Comparison of ENCODE assay signal across 8 cellular contexts in genomic region chr12:724194-724855, GRCh38. TPM values are rescaled to one million over a fixed set of nuclear protein-coding genes. Genes with fewer than 3 reads are reported as not detected.
DNase-seq lines count a peak whose midpoint lies in the region; ATAC-seq and TF ChIP-seq lines count a peak whose summit lies in the region.

No MANE protein-coding gene starts in this region.

- no peaks in the 10 kb centered on the region for H3K27me3 ChIP-seq in CD4-positive, CD25-positive, alpha-beta regulatory T cell (ENCODE audit: control insufficient read depth, insufficient read depth, low read length)
- H3K27me3 ChIP-seq in HL-60 (ENCODE audit: insufficient read depth, poor library complexity, severe bottlenecking) = no peaks in the 10 kb centered on the region

- H3K9me3 Mint-ChIP-seq in CD4-positive, CD25-positive, alpha-beta regulatory T cell = no peaks in the 10 kb centered on the region
- peaks cover 1% of the 10 kb centered on the region for H3K9me3 Mint-ChIP-seq in T-helper 1 cell treated with Interleukin-12 subunit alpha and Interleukin-12 subunit beta and Interleukin-4 antibody, amounts not matched to agents 30 μg/mL and 1 μg/mL, for 36 hours

- H3K36me3 ChIP-seq in CD4-positive, CD25-positive, alpha-beta regulatory T cell (ENCODE audit: control insufficient read depth, insufficient read depth, low read length) = no peaks in the 10 kb centered on the region

- peaks cover 33 to 78% (median 38%) of the 10 kb centered on the region in 4 donors for H3K4me1 Mint-ChIP-seq in CD4-positive, CD25-positive, alpha-beta regulatory T cell
- H3K4me1 Mint-ChIP-seq in T-helper 1 cell treated with Interleukin-12 subunit alpha and Interleukin-12 subunit beta and Interleukin-4 antibody, amounts not matched to agents 30 μg/mL and 1 μg/mL, for 36 hours (ENCODE audit: low read depth) = peaks cover 57% of the 10 kb centered on the region

- no peaks in the 10 kb centered on the region for H3K27me3 Mint-ChIP-seq in CD4-positive, CD25-positive, alpha-beta regulatory T cell
- no peaks in the 10 kb centered on the region for H3K27me3 Mint-ChIP-seq in T-helper 1 cell treated with Interleukin-12 subunit alpha and Interleukin-12 subunit beta and Interleukin-4 antibody, amounts not matched to agents 30 μg/mL and 1 μg/mL, for 36 hours (ENCODE audit: low read depth)

- DNase-seq in CD4-positive, CD25-positive, alpha-beta regulatory T cell = peak in 1 of 3 donors; percentile 4
- peak; percentile 18 to 66 for DNase-seq in HL-60 (ENCODE audit: low read depth in 1 of 2, low spot score in 1 of 2)
- peak; percentile 71 for DNase-seq in iPS-NIHi11 (ENCODE audit: low spot score)
- DNase-seq in NCI-H510A (lab: John Stamatoyannopoulos, UW) = no peak

- peak overlapping the region; percentile 72 to 91 (median 84) for H3K27ac Mint-ChIP-seq in CD4-positive, CD25-positive, alpha-beta regulatory T cell
- peak overlapping the region; percentile 53 for H3K27ac Mint-ChIP-seq in T-helper 1 cell treated with Interleukin-12 subunit alpha and Interleukin-12 subunit beta and Interleukin-4 antibody, amounts not matched to agents 30 μg/mL and 1 μg/mL, for 36 hours

- H3K27ac ChIP-seq in CD4-positive, CD25-positive, alpha-beta regulatory T cell (ENCODE audit: insufficient read depth, low read length, poor library complexity, severe bottlenecking) = no peak overlapping the region
- H3K27ac ChIP-seq in HL-60 (replicated peaks) = no peak overlapping the region

- ATAC-seq in CD4-positive, CD25-positive, alpha-beta regulatory T cell (ENCODE audit: low read depth in 2 of 2) = peak; percentile 75 to 76
- ATAC-seq in HG02798 (IDR thresholded peaks at IDR 0.05; ENCODE audit: poor library complexity, unreplicated experiment) (no peak), GM18873 (IDR thresholded peaks at IDR 0.05; ENCODE audit: low FRiP score, unreplicated experiment) (no peak), HG03442 (IDR thresholded peaks at IDR 0.05; ENCODE audit: unreplicated experiment) (no peak)

- H3K9me3 ChIP-seq in CD4-positive, CD25-positive, alpha-beta regulatory T cell (ENCODE audit: control insufficient read depth in 2 of 2, low read length in 2 of 2) = no peaks in the 10 kb centered on the region

- H3K36me3 Mint-ChIP-seq in CD4-positive, CD25-positive, alpha-beta regulatory T cell = no peaks in the 10 kb centered on the region
- H3K36me3 Mint-ChIP-seq in T-helper 1 cell treated with Interleukin-12 subunit alpha and Interleukin-12 subunit beta and Interleukin-4 antibody, amounts not matched to agents 30 μg/mL and 1 μg/mL, for 36 hours (ENCODE audit: low read depth) = peaks cover 17% of the 10 kb centered on the region

- peak overlapping the region in 2 of 4 donors; percentile 8 to 36 for H3K4me3 Mint-ChIP-seq in CD4-positive, CD25-positive, alpha-beta regulatory T cell
- no peak overlapping the region for H3K4me3 Mint-ChIP-seq in T-helper 1 cell treated with Interleukin-12 subunit alpha and Interleukin-12 subunit beta and Interleukin-4 antibody, amounts not matched to agents 30 μg/mL and 1 μg/mL, for 36 hours

- H3K4me1 ChIP-seq in CD4-positive, CD25-positive, alpha-beta regulatory T cell (ENCODE audit: control insufficient read depth, insufficient read depth, low read length, poor library complexity, severe bottlenecking) = peaks cover 30% of the 10 kb centered on the region

- peak overlapping the region; percentile 13 for H3K4me3 ChIP-seq in CD4-positive, CD25-positive, alpha-beta regulatory T cell (ENCODE audit: low read depth, low read length)
- no peak overlapping the region for H3K4me3 ChIP-seq in HL-60 (replicated peaks; ENCODE audit: insufficient read depth, low read length)

- TF ChIP-seq CTCF in HL-60 (IDR thresholded peaks at IDR 0.05; ENCODE audit: insufficient read depth, low read length) = no peak

RNA-seq across cellular contexts. Expression of gene WNK1, which starts 28.1 kb away (rescaled TPM):
- total RNA-seq in CD4-positive, CD25-positive, alpha-beta regulatory T cell = 360 TPM
- 10 to 100 TPM; 22.1 to 34.6 (median 28.1) TPM for polyA plus RNA-seq in CD4-positive, CD25-positive, alpha-beta regulatory T cell

Comparison
In these comparisons a context has a peak if more than half of its experiments do, and no peak if none do; other contexts are left out.
1. ATAC-seq: peak in CD4-positive, CD25-positive, alpha-beta regulatory T cell (2 of 2); none in HG02798 (single experiment), GM18873 (single experiment) and HG03442 (single experiment).